Comparison of ENCODE assay signal across 30 cellular contexts in the genomic region with DNA sequence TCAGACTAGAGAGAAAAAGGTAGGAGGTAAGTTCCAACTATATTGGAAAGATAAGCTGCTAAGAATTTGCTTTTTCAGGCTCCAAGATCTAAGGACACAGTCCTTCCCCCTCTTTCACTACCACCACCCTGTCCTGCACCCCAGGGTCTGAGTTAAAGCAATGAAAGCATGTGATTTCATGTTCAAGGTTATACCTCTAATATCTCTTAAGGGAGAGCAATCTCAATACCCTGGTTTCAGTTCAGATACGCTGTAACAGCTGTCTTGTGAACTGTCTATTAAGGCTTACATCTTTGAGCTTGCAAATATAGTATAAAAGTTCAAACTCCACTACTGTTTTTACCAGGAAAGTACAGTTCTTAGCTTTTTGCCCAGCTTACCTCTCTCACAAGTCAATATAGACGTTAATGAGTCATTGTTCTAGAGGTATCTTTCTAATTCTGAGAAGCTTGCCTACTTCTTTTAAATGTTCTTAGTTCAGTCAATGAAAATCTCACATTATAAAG. TPM values are rescaled to one million over a fixed set of nuclear protein-coding genes. Genes with fewer than 3 reads are reported as not detected.
"Had no signal": no experiment of that assay in that cellular context is flagged by ENCODE, and none has a peak within 500 bp of the region (broad histone marks: within the 10 kb centered on the region; RNA-seq: fewer than 3 reads in every experiment).

No MANE protein-coding gene starts in this region.

- H3K4me3 ChIP-seq: adrenal gland, body of pancreas, breast epithelium, MG63, SJCRH30, SK-N-MC had no signal

- H3K36me3 ChIP-seq: adrenal gland, breast epithelium, MG63, SJCRH30, WERI-Rb-1 had no signal

- H3K27ac Mint-ChIP-seq: activated CD4-positive, alpha-beta T cell treated with anti-CD3 and anti-CD28 coated beads, Interleukin-2, amount 10 ng/mL, durations not matched to agents 24 days and 14 days; activated naive CD4-positive, alpha-beta T cell treated with anti-CD3 and anti-CD28 coated beads for 36 hours; activated naive CD4-positive, alpha-beta T cell treated with anti-CD3 and anti-CD28 coated beads, Interleukin-2, amount 50 U/mL, for 72 hours; IgD-negative memory B cell had no signal

- H3K4me1 Mint-ChIP-seq: activated CD4-positive, alpha-beta T cell treated with anti-CD3 and anti-CD28 coated beads, Interleukin-2, amount 10 ng/mL, durations not matched to agents 24 days and 14 days had no signal

- H3K36me3 Mint-ChIP-seq: IgD-negative memory B cell had no signal

- H3K27me3 ChIP-seq: SJCRH30 had no signal

- H3K4me3 Mint-ChIP-seq: activated CD4-positive, alpha-beta T cell treated with anti-CD3 and anti-CD28 coated beads, Interleukin-2, amount 10 ng/mL, durations not matched to agents 24 days and 14 days; activated naive CD4-positive, alpha-beta T cell treated with anti-CD3 and anti-CD28 coated beads for 36 hours; IgD-negative memory B cell had no signal

- DNase-seq: activated CD4-positive, alpha-beta T cell treated with anti-CD3 and anti-CD28 coated beads for 1 hour; activated CD4-positive, alpha-beta T cell treated with anti-CD3 and anti-CD28 coated beads, Interleukin-2, amount 10 ng/mL, durations not matched to agents 24 days and 14 days; activated CD4-positive, alpha-beta T cell treated with anti-CD3 and anti-CD28 coated beads, Interleukin-2, amount 50 U/mL, for 48 hours; activated CD4-positive, CD25-positive, alpha-beta regulatory T cell; activated CD8-positive, alpha-beta memory T cell treated with anti-CD3 and anti-CD28 coated beads, Interleukin-2, amount 50 U/mL, for 4 hours; activated gamma-delta T cell treated with Interleukin-2 at 50 U/mL for 16 hours; activated naive CD4-positive, alpha-beta T cell treated with anti-CD3 and anti-CD28 coated beads for 36 hours; adrenal gland; body of pancreas; caudate nucleus; cerebellar nuclear complex; Karpas-422; KBM-7; MG63; NCI-H1048; NCI-H1105 treated with DMSO at 0.1 percent for 48 hours; NCI-H1436; NCI-H1694 treated with DMSO at 0.1 percent for 48 hours; NCI-H2029; NCI-H345; NCI-H524 treated with DMSO at 0.1 percent for 48 hours; SHP77; SJCRH30; T1000; WERI-Rb-1 had no signal

- H3K9me3 ChIP-seq: adrenal gland, body of pancreas, breast epithelium, MG63, SJCRH30 had no signal

- H3K9me3 Mint-ChIP-seq: activated CD4-positive, alpha-beta T cell treated with anti-CD3 and anti-CD28 coated beads, Interleukin-2, amount 10 ng/mL, durations not matched to agents 24 days and 14 days; activated naive CD4-positive, alpha-beta T cell treated with anti-CD3 and anti-CD28 coated beads for 36 hours had no signal

- ATAC-seq: body of pancreas, Panc1 had no signal

- H3K4me1 ChIP-seq: adrenal gland, breast epithelium, SJCRH30 had no signal

- H3K27ac ChIP-seq: adrenal gland, body of pancreas, breast epithelium, SJCRH30, SK-N-MC, WERI-Rb-1 had no signal

RNA-seq across cellular contexts. Expression of a gene that starts 2.6 kb away (rescaled TPM):
- total RNA-seq: activated CD4-positive, alpha-beta T cell treated with anti-CD3 and anti-CD28 coated beads, Interleukin-2, amount 10 ng/mL, durations not matched to agents 24 days and 14 days; activated naive CD4-positive, alpha-beta T cell treated with anti-CD3 and anti-CD28 coated beads for 36 hours; activated naive CD4-positive, alpha-beta T cell treated with anti-CD3 and anti-CD28 coated beads, Interleukin-2, amount 50 U/mL, for 72 hours had no signal

RNA-seq across cellular contexts. Expression of a gene that starts 50.8 kb away (rescaled TPM):
- total RNA-seq: activated naive CD4-positive, alpha-beta T cell treated with anti-CD3 and anti-CD28 coated beads for 36 hours had no signal
